Comparison of ENCODE assay signal across 12 cellular contexts in genomic region chr9:128005938-128006337, GRCh38. TPM values are rescaled to one million over a fixed set of nuclear protein-coding genes. Genes with fewer than 3 reads are reported as not detected.
DNase-seq lines count a peak whose midpoint lies in the region; ATAC-seq and TF ChIP-seq lines count a peak whose summit lies in the region.
"Had no signal": no experiment of that assay in that cellular context is flagged by ENCODE, and none has a peak within 500 bp of the region (broad histone marks: within the 10 kb centered on the region; RNA-seq: fewer than 3 reads in every experiment).

No MANE protein-coding gene starts in this region.

- no peaks in the 10 kb centered on the region for H3K9me3 ChIP-seq in esophagus squamous epithelium
- H3K9me3 ChIP-seq: suprapubic skin had no signal

- no peak overlapping the region for H3K4me3 Mint-ChIP-seq in stimulated activated naive CD8-positive, alpha-beta T cell treated with anti-CD3 and anti-CD28 coated beads, Interleukin-15, Interleukin-2, amounts not matched to agents 100 ng/mL and 50 ng/mL, for 24 hours
- peak overlapping the region; percentile 84 for H3K4me3 Mint-ChIP-seq in activated T-helper 17 cell treated with anti-CD3 and anti-CD28 coated beads, Interleukin-2, amount 50 U/mL, for 72 hours
- H3K4me3 Mint-ChIP-seq in memory B cell = no peak overlapping the region

- H3K27me3 ChIP-seq in esophagus squamous epithelium = no peaks in the 10 kb centered on the region
- H3K27me3 ChIP-seq: suprapubic skin had no signal

- H3K36me3 ChIP-seq in esophagus squamous epithelium = no peaks in the 10 kb centered on the region
- H3K36me3 ChIP-seq: suprapubic skin had no signal

- peaks cover 4% of the 10 kb centered on the region for H3K36me3 Mint-ChIP-seq in stimulated activated naive CD8-positive, alpha-beta T cell treated with anti-CD3 and anti-CD28 coated beads, Interleukin-15, Interleukin-2, amounts not matched to agents 100 ng/mL and 50 ng/mL, for 24 hours (ENCODE audit: low read depth)
- peaks cover 9% of the 10 kb centered on the region for H3K36me3 Mint-ChIP-seq in activated T-helper 17 cell treated with anti-CD3 and anti-CD28 coated beads, Interleukin-2, amount 50 U/mL, for 72 hours (ENCODE audit: low read depth)
- H3K36me3 Mint-ChIP-seq in memory B cell = peaks cover 3% of the 10 kb centered on the region

- no peak for DNase-seq in stimulated activated naive CD8-positive, alpha-beta T cell treated with anti-CD3 and anti-CD28 coated beads, Interleukin-15, Interleukin-2, amounts not matched to agents 100 U/mL and 50 U/mL, for 24 hours
- no peak for DNase-seq in memory B cell (ENCODE audit: low spot score in 2 of 2)
- DNase-seq in NCI-H1048 (lab: John Stamatoyannopoulos, UW) = no peak
- no peak for DNase-seq in esophagus squamous epithelium (lab: John Stamatoyannopoulos, UW)
- no peak for DNase-seq in activated CD8-positive, alpha-beta memory T cell treated with anti-CD3 and anti-CD28 coated beads for 24 hours
- DNase-seq: DMS79 treated with DMSO at 0.1 percent for 48 hours, NCI-H1694 had no signal

- H3K9me3 Mint-ChIP-seq in stimulated activated naive CD8-positive, alpha-beta T cell treated with anti-CD3 and anti-CD28 coated beads, Interleukin-15, Interleukin-2, amounts not matched to agents 100 ng/mL and 50 ng/mL, for 24 hours = peaks cover 4% of the 10 kb centered on the region
- peaks cover 8% of the 10 kb centered on the region for H3K9me3 Mint-ChIP-seq in activated T-helper 17 cell treated with anti-CD3 and anti-CD28 coated beads, Interleukin-2, amount 50 U/mL, for 72 hours
- peaks cover 3% of the 10 kb centered on the region for H3K9me3 Mint-ChIP-seq in memory B cell

- intact Hi-C loops in esophagus squamous epithelium (cut with DNase I) = no loop called here

- TF ChIP-seq CTCF in esophagus squamous epithelium (IDR thresholded peaks at IDR 0.05) = no peak

- H3K27ac Mint-ChIP-seq in stimulated activated naive CD8-positive, alpha-beta T cell treated with anti-CD3 and anti-CD28 coated beads, Interleukin-15, Interleukin-2, amounts not matched to agents 100 ng/mL and 50 ng/mL, for 24 hours = peak overlapping the region; percentile 86
- H3K27ac Mint-ChIP-seq in activated T-helper 17 cell treated with anti-CD3 and anti-CD28 coated beads, Interleukin-2, amount 50 U/mL, for 72 hours = no peak overlapping the region
- peak overlapping the region; percentile 67 for H3K27ac Mint-ChIP-seq in memory B cell

- peak overlapping the region in 2 of 4 donors; percentile 82 to 83 for H3K27ac ChIP-seq in esophagus squamous epithelium
- H3K27ac ChIP-seq: suprapubic skin had no signal

- H3K4me3 ChIP-seq in esophagus squamous epithelium = no peak overlapping the region
- H3K4me3 ChIP-seq: skin epidermis, suprapubic skin had no signal

- no peaks in the 10 kb centered on the region for H3K27me3 Mint-ChIP-seq in stimulated activated naive CD8-positive, alpha-beta T cell treated with anti-CD3 and anti-CD28 coated beads, Interleukin-15, Interleukin-2, amounts not matched to agents 100 ng/mL and 50 ng/mL, for 24 hours
- H3K27me3 Mint-ChIP-seq in activated T-helper 17 cell treated with anti-CD3 and anti-CD28 coated beads, Interleukin-2, amount 50 U/mL, for 72 hours = no peaks in the 10 kb centered on the region
- H3K27me3 Mint-ChIP-seq in memory B cell = no peaks in the 10 kb centered on the region

- WGBS in esophagus squamous epithelium, 2 donors = 54 to 55% methylated on average over 7 to 10 of the region's 11 CpGs

- no peak for ATAC-seq in stimulated activated naive CD8-positive, alpha-beta T cell treated with anti-CD3 and anti-CD28 coated beads, Interleukin-15, Interleukin-2, amounts not matched to agents 100 U/mL and 50 U/mL, for 24 hours
- no peak for ATAC-seq in activated T-helper 17 cell treated with anti-CD3 and anti-CD28 coated beads, Interleukin-2, amount 50 U/mL, for 72 hours (replicated peaks)
- no peak for ATAC-seq in memory B cell (ENCODE audit: low read depth)
- no peak for ATAC-seq in GM18873 (IDR thresholded peaks at IDR 0.05; ENCODE audit: low FRiP score, unreplicated experiment)

- peaks cover 45% of the 10 kb centered on the region for H3K4me1 Mint-ChIP-seq in stimulated activated naive CD8-positive, alpha-beta T cell treated with anti-CD3 and anti-CD28 coated beads, Interleukin-15, Interleukin-2, amounts not matched to agents 100 ng/mL and 50 ng/mL, for 24 hours (ENCODE audit: low read depth)
- H3K4me1 Mint-ChIP-seq in activated T-helper 17 cell treated with anti-CD3 and anti-CD28 coated beads, Interleukin-2, amount 50 U/mL, for 72 hours = peaks cover 25% of the 10 kb centered on the region
- peaks cover 28% of the 10 kb centered on the region for H3K4me1 Mint-ChIP-seq in memory B cell

- no peak for TF ChIP-seq POLR2A in esophagus squamous epithelium (IDR thresholded peaks at IDR 0.05)

- peaks cover 19 to 46% (median 27%) of the 10 kb centered on the region in 3 donors for H3K4me1 ChIP-seq in esophagus squamous epithelium

RNA-seq across cellular contexts. Expression of gene EEIG1, which starts 25.1 kb away (rescaled TPM):
- 10 to 100 TPM; 29.6 to 37.8 TPM for total RNA-seq in activated T-helper 17 cell treated with anti-CD3 and anti-CD28 coated beads, Interleukin-2, amount 50 U/mL, for 72 hours
- total RNA-seq in esophagus squamous epithelium = 10 to 100 TPM; 16.9 to 65.0 (median 24.0) TPM
